Comparison of ENCODE assay signal across 27 cellular contexts in genomic region chr4:67500373-67500772, GRCh38. TPM values are rescaled to one million over a fixed set of nuclear protein-coding genes. Genes with fewer than 3 reads are reported as not detected.
"Had no signal": no experiment of that assay in that cellular context is flagged by ENCODE, and none has a peak within 500 bp of the region (broad histone marks: within the 10 kb centered on the region; RNA-seq: fewer than 3 reads in every experiment).

No MANE protein-coding gene starts in this region.

- H3K27me3 Mint-ChIP-seq: memory B cell; naive B cell; natural killer cell treated with Interleukin-12 subunit alpha and Interleukin-12 subunit beta and Interleukin-15 and Interleukin-18, amount 100 ng/mL, for 72 hours; progenitor cell of endocrine pancreas; stimulated activated naive B cell treated with anti-CD40 and anti-IgM and Interleukin-4, amounts not matched to agents 10 μg/mL and 1 μg/mL and 100 μg/mL, for 72 hours; stimulated activated naive CD8-positive, alpha-beta T cell treated with anti-CD3 and anti-CD28 coated beads, Interleukin-15, Interleukin-2, amounts not matched to agents 100 ng/mL and 50 ng/mL, for 24 hours had no signal

- ATAC-seq: left ventricle myocardium superior; lower lobe of right lung; mucosa of descending colon; natural killer cell treated with Interleukin-12 subunit alpha and Interleukin-12 subunit beta and Interleukin-15 and Interleukin-18, amount 100 ng/mL, for 72 hours; pancreas; stimulated activated naive B cell treated with anti-CD40 and anti-IgM and Interleukin-4, amounts not matched to agents 10 μg/mL and 1 μg/mL and 100 μg/mL, for 72 hours had no signal

- H3K27me3 ChIP-seq: esophagus muscularis mucosa, neutrophil, pancreas, right lobe of liver, thyroid gland, vagina had no signal

- H3K9me3 ChIP-seq: esophagus muscularis mucosa, lower lobe of right lung, mucosa of descending colon, neutrophil, pancreas, right lobe of liver, thyroid gland, vagina had no signal

- H3K27ac Mint-ChIP-seq: natural killer cell treated with Interleukin-12 subunit alpha and Interleukin-12 subunit beta and Interleukin-15 and Interleukin-18, amount 100 ng/mL, for 72 hours; stimulated activated naive B cell treated with anti-CD40 and anti-IgM and Interleukin-4, amounts not matched to agents 10 μg/mL and 1 μg/mL and 100 μg/mL, for 72 hours; stimulated activated naive CD8-positive, alpha-beta T cell treated with anti-CD3 and anti-CD28 coated beads, Interleukin-15, Interleukin-2, amounts not matched to agents 100 ng/mL and 50 ng/mL, for 24 hours had no signal

- H3K9me3 Mint-ChIP-seq: immature natural killer cell; memory B cell; naive B cell; natural killer cell treated with Interleukin-12 subunit alpha and Interleukin-12 subunit beta and Interleukin-15 and Interleukin-18, amount 100 ng/mL, for 72 hours; neural crest cell; stimulated activated naive B cell treated with anti-CD40 and anti-IgM and Interleukin-4, amounts not matched to agents 10 μg/mL and 1 μg/mL and 100 μg/mL, for 72 hours; stimulated activated naive CD8-positive, alpha-beta T cell treated with anti-CD3 and anti-CD28 coated beads, Interleukin-15, Interleukin-2, amounts not matched to agents 100 ng/mL and 50 ng/mL, for 24 hours had no signal

- H3K27ac ChIP-seq: esophagus muscularis mucosa, lower lobe of right lung, neutrophil, pancreas, right lobe of liver, thyroid gland, vagina had no signal

- H3K4me3 Mint-ChIP-seq: immature natural killer cell; memory B cell; naive B cell; natural killer cell treated with Interleukin-12 subunit alpha and Interleukin-12 subunit beta and Interleukin-15 and Interleukin-18, amount 100 ng/mL, for 72 hours; neural crest cell; stimulated activated naive B cell treated with anti-CD40 and anti-IgM and Interleukin-4, amounts not matched to agents 10 μg/mL and 1 μg/mL and 100 μg/mL, for 72 hours; stimulated activated naive CD8-positive, alpha-beta T cell treated with anti-CD3 and anti-CD28 coated beads, Interleukin-15, Interleukin-2, amounts not matched to agents 100 ng/mL and 50 ng/mL, for 24 hours had no signal

- DNase-seq: effector memory CD4-positive, alpha-beta T cell; foreskin melanocyte; immature natural killer cell; islet precursor cell; kidney glomerular epithelial cell; left ventricle myocardium superior; lower lobe of right lung; mucosa of descending colon; naive B cell; pancreas; right lobe of liver; stimulated activated CD4-positive, alpha-beta T cell treated with anti-CD3 and anti-CD28 coated beads, Interleukin-4, amount 100 ng/mL, for 4 hours; stimulated activated naive B cell treated with anti-CD40 and anti-IgM and Interleukin-4, amounts not matched to agents 10 μg/mL and 1 μg/mL and 100 μg/mL, for 72 hours; thyroid gland; trophoblast cell had no signal

- H3K4me3 ChIP-seq: esophagus muscularis mucosa, lower lobe of right lung, mucosa of descending colon, pancreas, right lobe of liver, thyroid gland, vagina had no signal

- H3K4me1 ChIP-seq: esophagus muscularis mucosa, lower lobe of right lung, pancreas, right lobe of liver, thyroid gland, vagina had no signal

RNA-seq across cellular contexts. Expression of gene STAP1, which starts 58.2 kb away (rescaled TPM):
- total RNA-seq: cerebellum, endothelial cell of umbilical vein, epithelial cell of proximal tubule, neural crest cell, progenitor cell of endocrine pancreas, right lobe of liver, temporal lobe, thyroid gland, vagina had no signal
- polyA plus RNA-seq: endothelial cell of umbilical vein had no signal
